ENCODE assay signal across 10 cellular contexts in the genomic region with DNA sequence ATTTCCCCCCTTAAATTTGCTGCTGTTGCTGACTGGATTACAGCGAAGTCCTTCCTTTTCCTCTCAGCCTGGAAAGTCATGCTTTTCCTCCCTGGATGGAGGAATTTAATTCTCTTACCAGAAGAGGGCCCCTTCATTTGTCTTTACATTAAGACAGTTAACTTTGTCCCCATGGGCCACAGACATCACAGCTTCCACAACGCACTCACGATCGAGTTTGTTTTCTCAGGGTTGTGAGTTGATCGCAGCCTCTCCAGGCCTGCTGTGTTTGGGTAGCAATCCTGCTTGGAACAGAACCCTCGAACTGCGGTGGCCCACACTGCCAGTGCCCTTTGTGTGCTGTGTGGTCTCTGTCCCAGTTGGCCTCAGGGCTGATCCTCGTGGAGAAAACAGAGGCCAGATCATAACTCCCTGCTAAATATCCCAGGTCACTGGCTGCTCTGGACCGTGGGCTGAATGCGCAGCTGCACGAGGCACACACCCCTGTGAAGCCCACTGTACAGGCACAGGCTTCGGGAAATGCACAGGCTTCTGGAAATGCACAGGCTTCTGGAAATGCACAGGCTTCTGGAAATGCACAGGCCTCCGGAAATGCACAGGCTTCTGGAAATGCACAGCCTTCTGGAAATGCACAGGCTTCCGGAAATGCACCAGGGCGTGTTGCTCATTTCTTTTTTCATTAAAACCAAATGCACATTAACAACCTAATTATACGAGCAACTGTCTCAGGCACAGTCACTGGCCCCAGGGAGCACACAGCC. TPM values are rescaled to one million over a fixed set of nuclear protein-coding genes. Genes with fewer than 3 reads are reported as not detected.
A peak's percentile ranks its signal among the peaks of the same experiment; 100 is the strongest.
DNase-seq lines count a peak whose midpoint lies in the region; ATAC-seq, FAIRE-seq and TF ChIP-seq lines count a peak whose summit lies in the region.
"Had no signal": no experiment of that assay in that cellular context is flagged by ENCODE, and none has a peak within 500 bp of the region (broad histone marks: within the 10 kb centered on the region; RNA-seq: fewer than 3 reads in every experiment).

No MANE protein-coding gene starts in this region.

- H2BK5ac ChIP-seq in IMR-90 (ENCODE audit: low read depth, low read length, poor library complexity, severe bottlenecking): no peak overlapping the region

- no peak overlapping the region for H2BK20ac ChIP-seq in IMR-90 (ENCODE audit: low read depth, low read length)

- peak overlapping the region; percentile 84 for H2AFZ ChIP-seq in IMR-90 (replicated peaks; ENCODE audit: low read length, poor library complexity)
- no peak overlapping the region for H2AFZ ChIP-seq in neural cell (ENCODE audit: low read depth, low read length)

- H3K4me3 Mint-ChIP-seq in Caco-2 (ENCODE audit: unreplicated experiment): peak overlapping the region; percentile 72

- dilution Hi-C loops in IMR-90 (cut with HindIII; ENCODE audit: low sequenced_read_pairs, unreplicated experiment): no loop called here

- TF ChIP-seq POLR2A in IMR-90 (IDR thresholded peaks at IDR 0.05; ENCODE audit: low read depth, low read length) (no peak), H54 (IDR thresholded peaks at IDR 0.05; ENCODE audit: low read depth, low read length) (no peak)

- TF ChIP-seq EP300 in neural cell (conservative IDR thresholded peaks at IDR 0.05; ENCODE audit: poor library complexity, severe bottlenecking): no peak

- H3K18ac ChIP-seq in IMR-90 (ENCODE audit: low read depth, low read length): no peak overlapping the region

- H3K27me3 Mint-ChIP-seq in Caco-2 (ENCODE audit: insufficient read depth, unreplicated experiment): peaks cover 9% of the 10 kb centered on the region

- no peak overlapping the region for H4K91ac ChIP-seq in IMR-90 (ENCODE audit: insufficient read depth, low read depth, low read length)

- TF ChIP-seq RAD21 in IMR-90 (IDR thresholded peaks at IDR 0.05; ENCODE audit: low read length) (no peak), neural cell (conservative IDR thresholded peaks at IDR 0.05) (no peak)

- no peaks in the 10 kb centered on the region for H3K9me3 ChIP-seq in Caco-2
- H3K9me3 ChIP-seq in IMR-90 (ENCODE audit: control insufficient read depth, insufficient read depth, low read length): no peaks in the 10 kb centered on the region
- H3K9me3 ChIP-seq in neural cell (ENCODE audit: low read length): no peaks in the 10 kb centered on the region

- peaks cover 24% of the 10 kb centered on the region for H3K79me2 ChIP-seq in neural cell (replicated peaks; ENCODE audit: insufficient read depth, low read length)

- DNase-seq in Caco-2: no peak
- DNase-seq in IMR-90: no peak
- no peak for DNase-seq in brain microvascular endothelial cell
- no peak for DNase-seq in foreskin melanocyte
- no peak for DNase-seq in H54 (ENCODE audit: insufficient read length, low spot score)
- DNase-seq: activated CD4-positive, alpha-beta T cell treated with anti-CD3 and anti-CD28 coated beads, Interleukin-2, amount 50 U/mL, for 48 hours; stimulated activated CD4-positive, alpha-beta T cell treated with anti-CD3 and anti-CD28 coated beads, Interleukin-4, amount 100 ng/mL, for 1 hour had no signal

- H3K4me1 Mint-ChIP-seq in Caco-2 (ENCODE audit: low read depth, unreplicated experiment): peaks cover 15% of the 10 kb centered on the region

- H3K27ac Mint-ChIP-seq in Caco-2 (ENCODE audit: unreplicated experiment): peak overlapping the region; percentile 25

- POLR2A ChIA-PET in Caco-2 (lab: Charles Lee): no interaction called here
- POLR2A ChIA-PET in IMR-90 (lab: Charles Lee; ENCODE audit: unreplicated experiment): no interaction called here

- H2BK15ac ChIP-seq in IMR-90 (ENCODE audit: low read depth, low read length): no peak overlapping the region

- FAIRE-seq in H54 (lab: Jason Lieb, UNC): no peak

- H4K20me1 ChIP-seq in IMR-90 (ENCODE audit: insufficient read depth, low read length) (peaks cover 21% of the 10 kb centered on the region; the same call in 1 of the 2 replicates), neural cell (ENCODE audit: insufficient read depth) (no peaks in the 10 kb centered on the region)

- no TSS peak for BruUV-seq in Caco-2 (replicated peaks; lab: Mats Ljungman, UMichigan)
- BruUV-seq in IMR-90 (replicated peaks; lab: Mats Ljungman, UMichigan): no TSS peak

- H3K4me2 ChIP-seq in IMR-90 (ENCODE audit: low read depth, low read length) (no peak overlapping the region), neural cell (ENCODE audit: low read length) (no peak overlapping the region)

- TF ChIP-seq CTCF in Caco-2 (IDR thresholded peaks at IDR 0.05; ENCODE audit: insufficient read depth in 1 of 2, low read depth in 1 of 2, low read length in 1 of 2, severe bottlenecking in 1 of 2, unreplicated experiment in 1 of 2) (no peak), IMR-90 (conservative IDR thresholded peaks at IDR 0.05; ENCODE audit: low read depth, low read length) (no peak), brain microvascular endothelial cell (IDR thresholded peaks at IDR 0.05; ENCODE audit: low read depth, low read length, missing control alignments) (peak; percentile 28), neural cell (IDR thresholded peaks at IDR 0.05; ENCODE audit: poor library complexity, severe bottlenecking) (peak; percentile 41)

- H3K79me1 ChIP-seq in IMR-90 (ENCODE audit: low read depth in 1 of 2, low read length in 2 of 2): peaks cover 0 to 21% of the 10 kb centered on the region in 2 experiments; a peak in 2 of 4 replicates

- H3K4ac ChIP-seq in IMR-90 (ENCODE audit: low read depth, low read length): no peak overlapping the region

- H3K9me2 ChIP-seq in neural cell (ENCODE audit: insufficient read depth, low read length): no peaks in the 10 kb centered on the region

- peak overlapping the region in 1 of 2 experiments; percentile 25; a peak in 1 of 4 replicates for H4K8ac ChIP-seq in IMR-90 (ENCODE audit: low read depth in 2 of 2, low read length in 2 of 2)

- peaks cover 6% of the 10 kb centered on the region for H3K36me3 Mint-ChIP-seq in Caco-2 (ENCODE audit: insufficient read depth, unreplicated experiment)

- ATAC-seq in IMR-90 (ENCODE audit: low read depth) (no peak), HG03439 (IDR thresholded peaks at IDR 0.05; ENCODE audit: unreplicated experiment) (no peak)

- H3K14ac ChIP-seq in IMR-90 (replicated peaks; ENCODE audit: low read depth, low read length): no peak overlapping the region

- H2BK120ac ChIP-seq in IMR-90 (ENCODE audit: low read depth, low read length): no peak overlapping the region

- H3K36me3 ChIP-seq in Caco-2 (ENCODE audit: control insufficient read depth, insufficient read depth, low read length) (no peaks in the 10 kb centered on the region), IMR-90 (ENCODE audit: control insufficient read depth, insufficient read depth, low read length) (no peaks in the 10 kb centered on the region), brain microvascular endothelial cell (replicated peaks) (no peaks in the 10 kb centered on the region), neural cell (ENCODE audit: insufficient read depth, low read length) (no peaks in the 10 kb centered on the region)

- H3K9me1 ChIP-seq in IMR-90 (ENCODE audit: insufficient read depth, low read length): peaks cover 3% of the 10 kb centered on the region; the same call in 1 of the 2 replicates

- H3K9me3 Mint-ChIP-seq in Caco-2 (ENCODE audit: unreplicated experiment): no peaks in the 10 kb centered on the region

- H3K4me1 ChIP-seq in Caco-2: peaks cover 8% of the 10 kb centered on the region; the same call in 1 of the 2 replicates
- H3K4me1 ChIP-seq in IMR-90 (ENCODE audit: control insufficient read depth, insufficient read depth, low read length): peaks cover 8% of the 10 kb centered on the region

- in situ Hi-C loops in IMR-90 (cut with MboI; ENCODE audit: low sequenced_read_pairs): no loop called here
- in situ Hi-C loops in brain microvascular endothelial cell (cut with HindIII; ENCODE audit: low pct_ligation_motif_present, low sequenced_read_pairs): no loop called here

- no peak overlapping the region for H3K9ac ChIP-seq in IMR-90 (ENCODE audit: low read depth, low read length)
- H3K9ac ChIP-seq in neural cell (ENCODE audit: low read length): no peak overlapping the region

- no peak overlapping the region for H4K5ac ChIP-seq in IMR-90 (ENCODE audit: low read depth, low read length)

- H3K27me3 ChIP-seq in Caco-2 (replicated peaks; ENCODE audit: control insufficient read depth, insufficient read depth, low read length) (no peaks in the 10 kb centered on the region), IMR-90 (ENCODE audit: control insufficient read depth, insufficient read depth, low read length) (peaks cover 18% of the 10 kb centered on the region), brain microvascular endothelial cell (replicated peaks) (no peaks in the 10 kb centered on the region), neural cell (ENCODE audit: insufficient read depth, low read depth, low read length) (no peaks in the 10 kb centered on the region)

- H2AK9ac ChIP-seq in IMR-90 (replicated peaks; ENCODE audit: low read depth, low read length, poor library complexity): no peak overlapping the region

- H3K27ac ChIP-seq in IMR-90 (ENCODE audit: insufficient read depth, low read length) (no peak overlapping the region), brain microvascular endothelial cell (no peak overlapping the region), neural cell (ENCODE audit: low read length) (no peak overlapping the region)
- H3K27ac ChIP-seq: epithelial cell of prostate had no signal

- 84% methylated on average over 3 of the region's 16 CpGs; no CpG with 5 or more reads in 1 of the 2 experiments for WGBS in IMR-90 (ENCODE audit: extremely low coverage in 2 of 2, insufficient read length in 1 of 2), 2 experiments

- H3K4me3 ChIP-seq in Caco-2 (ENCODE audit: low read depth, low read length): no peak overlapping the region
- H3K4me3 ChIP-seq in IMR-90 (ENCODE audit: insufficient read depth, low read depth, low read length): no peak overlapping the region
- H3K4me3 ChIP-seq in brain microvascular endothelial cell (ENCODE audit: low read depth, low read length): no peak overlapping the region
- H3K4me3 ChIP-seq in neural cell (ENCODE audit: low read length): no peak overlapping the region

- CTCF ChIA-PET in Caco-2 (lab: Charles Lee): interaction anchor here (0.6 kb wide), 1 partner anchor 21 kb away, joined by 10 read pairs; no protein-coding TSS in a partner anchor
- CTCF ChIA-PET in IMR-90 (lab: Yijun Ruan, JAX): no interaction called here

- H3F3A ChIP-seq in neural cell (ENCODE audit: insufficient read depth, low read length, poor library complexity, severe bottlenecking): no peaks in the 10 kb centered on the region

- H3K56ac ChIP-seq in IMR-90 (ENCODE audit: extremely low read depth, insufficient read depth, low read length): no peak overlapping the region

- H3K23ac ChIP-seq in IMR-90 (ENCODE audit: low read depth, low read length): no peak overlapping the region

- no peak overlapping the region for H2AK5ac ChIP-seq in IMR-90 (ENCODE audit: low read depth, low read length)

- intact Hi-C loops in Caco-2 (cut with micrococcal nuclease; ENCODE audit: unreplicated experiment) (loop anchor here (5.0 kb wide), 1 partner anchor 62 kb away; no protein-coding TSS in a partner anchor), IMR-90 (cut with micrococcal nuclease) (no loop called here)

RNA-seq across cellular contexts. Expression of a gene that starts 2.2 kb away (rescaled TPM):
- total RNA-seq in Caco-2 (2022) (379 and 384 TPM in 2 replicates), IMR-90 (2012; rRNA removed) (204 and 384 TPM in 2 replicates)
- polyA plus RNA-seq in IMR-90 (2012; rRNA removed) (317 and 349 TPM in 2 replicates), neural cell (109 and 124 TPM in 2 replicates)
- 120 and 217 TPM in 2 replicates for polyA plus RNA-seq in IMR-90 (2012; cell fraction: cytosol; rRNA removed)
- 31.1 and 123 TPM in 2 replicates for polyA plus RNA-seq in IMR-90 (2012; cell fraction: nucleus; rRNA removed; ENCODE audit: low replicate concordance)
- polyA minus RNA-seq in neural cell: 103 and 107 TPM in 2 replicates

Comparison
In these comparisons a context has a peak if more than half of its experiments do, and no peak if none do; other contexts are left out.
1. CTCF ChIP-seq: peak in brain microvascular endothelial cell (single experiment) and neural cell (single experiment); none in Caco-2 (0 of 2) and IMR-90 (single experiment).